Comparison of ENCODE assay signal across 29 cellular contexts in the genomic region with DNA sequence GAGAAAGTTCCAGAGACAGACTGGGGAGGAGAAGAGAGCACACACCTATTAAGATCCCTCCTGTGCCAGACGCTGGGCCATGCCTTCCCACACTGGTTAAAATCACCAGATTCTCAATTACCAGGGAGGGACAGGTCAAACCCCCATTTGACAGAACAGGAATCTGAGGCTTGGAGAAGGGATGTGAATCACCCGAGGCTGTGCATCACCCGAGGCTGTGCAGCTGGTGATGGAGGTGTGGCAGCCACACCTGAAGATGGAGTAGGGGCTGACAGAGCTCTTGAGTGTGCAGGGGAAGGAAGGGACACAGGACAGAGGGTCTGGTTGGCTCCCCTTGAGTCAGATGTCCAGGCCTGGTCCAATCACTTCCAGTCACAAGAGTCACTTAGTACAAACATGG.
"Had no signal": no experiment of that assay in that cellular context is flagged by ENCODE, and none has a peak within 500 bp of the region (broad histone marks: within the 10 kb centered on the region; RNA-seq: fewer than 3 reads in every experiment).

No MANE protein-coding gene starts in this region.

- H3K27ac ChIP-seq: esophagus muscularis mucosa, parathyroid adenoma, testis, tibial artery, upper lobe of right lung, uterus had no signal

- H3K4me2 ChIP-seq: smooth muscle cell had no signal

- DNase-seq: effector CD8-positive, alpha-beta T cell; endodermal cell; foreskin melanocyte; glutamatergic neuron; hypothalamus; immature natural killer cell; islet precursor cell; mesenchymal stem cell; mucosa of descending colon; naive B cell; stimulated activated CD4-positive, alpha-beta T cell treated with anti-CD3 and anti-CD28 coated beads, Interleukin-12 subunit alpha, Interleukin-12 subunit beta, amount 100 ng/mL, for 4 hours; stimulated activated CD4-positive, alpha-beta T cell treated with anti-CD3 and anti-CD28 coated beads, Interleukin-1b, Interleukin-23, amount 100 ng/mL, for 48 hours; stimulated activated CD4-positive, alpha-beta T cell treated with anti-CD3 and anti-CD28 coated beads, Interleukin-4, amount 100 ng/mL, for 1 hour; stimulated activated CD8-positive, alpha-beta memory T cell treated with anti-CD3 and anti-CD28 coated beads, Interleukin-4, amount 100 ng/mL, for 48 hours; stimulated activated naive CD8-positive, alpha-beta T cell treated with anti-CD3 and anti-CD28 coated beads, Interleukin-15, Interleukin-2, amounts not matched to agents 100 U/mL and 50 U/mL, for 24 hours; substantia nigra; testis; tibial artery; upper lobe of right lung; uterus had no signal

- ATAC-seq: mucosa of descending colon; natural killer cell treated with Interleukin-12 subunit alpha and Interleukin-12 subunit beta and Interleukin-15 and Interleukin-18, amount 100 ng/mL, for 72 hours; sciatic nerve; stimulated activated naive CD8-positive, alpha-beta T cell treated with anti-CD3 and anti-CD28 coated beads, Interleukin-15, Interleukin-2, amounts not matched to agents 100 U/mL and 50 U/mL, for 24 hours; upper lobe of right lung had no signal

- H3K9me3 Mint-ChIP-seq: endodermal cell; mesothelial cell of epicardium; natural killer cell treated with Interleukin-12 subunit alpha and Interleukin-12 subunit beta and Interleukin-15 and Interleukin-18, amount 100 ng/mL, for 72 hours; neural crest cell had no signal

- H3K4me3 Mint-ChIP-seq: endodermal cell; immature natural killer cell; mesothelial cell of epicardium; natural killer cell treated with Interleukin-12 subunit alpha and Interleukin-12 subunit beta and Interleukin-15 and Interleukin-18, amount 100 ng/mL, for 72 hours; neural crest cell had no signal

- H3K27me3 ChIP-seq: testis had no signal

- H3K9ac ChIP-seq: parathyroid adenoma had no signal

- H3K27ac Mint-ChIP-seq: endodermal cell; immature natural killer cell; mesothelial cell of epicardium; natural killer cell treated with Interleukin-12 subunit alpha and Interleukin-12 subunit beta and Interleukin-15 and Interleukin-18, amount 100 ng/mL, for 72 hours; progenitor cell of endocrine pancreas had no signal

- H3K4me3 ChIP-seq: esophagus muscularis mucosa, lung, mucosa of descending colon, smooth muscle cell, testis, tibial artery, upper lobe of right lung, uterus had no signal

- H3K36me3 ChIP-seq: esophagus muscularis mucosa, tibial artery, upper lobe of right lung, uterus had no signal

- H3K9me3 ChIP-seq: esophagus muscularis mucosa, mucosa of descending colon, testis, tibial artery, upper lobe of right lung, uterus had no signal

- H3K36me3 Mint-ChIP-seq: immature natural killer cell; mesothelial cell of epicardium; natural killer cell treated with Interleukin-12 subunit alpha and Interleukin-12 subunit beta and Interleukin-15 and Interleukin-18, amount 100 ng/mL, for 72 hours had no signal

- H3K79me2 ChIP-seq: parathyroid adenoma had no signal

- H2AFZ ChIP-seq: parathyroid adenoma had no signal

- H3K4me1 ChIP-seq: parathyroid adenoma, testis, upper lobe of right lung had no signal
